ENCODE assay signal across 8 cellular contexts in genomic region chr2:68196120-68196716, GRCh38.
DNase-seq lines count a peak whose midpoint lies in the region; ATAC-seq and TF ChIP-seq lines count a peak whose summit lies in the region.

No MANE protein-coding gene starts in this region.

- in situ Hi-C loops in GM13976 (cut with MboI; ENCODE audit: low sequenced_read_pairs, unreplicated experiment) = no loop called here

- no peak overlapping the region for H3K4me3 Mint-ChIP-seq in nephron progenitor cell

- CTCF ChIA-PET in HEK293T (lab: Yijun Ruan, JAX) = interaction anchor here (0.6 to 1.1 kb wide), 11 partner anchors 11 to 268 kb away, joined by 3 to 14 read pairs (median 3); no protein-coding TSS in a partner anchor

- no peak overlapping the region for H3K27ac Mint-ChIP-seq in nephron progenitor cell

- no peaks in the 10 kb centered on the region for H3K27me3 Mint-ChIP-seq in nephron progenitor cell (ENCODE audit: low read depth, poor library complexity)

- peaks cover 5% of the 10 kb centered on the region for H3K36me3 Mint-ChIP-seq in nephron progenitor cell (ENCODE audit: low read depth)

- peak; percentile 30 for DNase-seq in AG09319 (ENCODE audit: extremely low read depth, low read depth)
- DNase-seq in HEK293T (ENCODE audit: extremely low spot score) = peak; percentile 21
- DNase-seq in T follicular helper cell (ENCODE audit: low read depth) = peak; percentile 46
- peak; percentile 59 for DNase-seq in effector CD4-positive, alpha-beta T cell
- peak; percentile 17 for DNase-seq in nephron progenitor cell
- no peak for DNase-seq in AG08396 (ENCODE audit: low spot score)
- no peak for DNase-seq in GM13976 (ENCODE audit: low spot score)

- POLR2A ChIA-PET in HEK293T (lab: Yijun Ruan, JAX) = interaction anchor here (0.7 kb wide), 1 partner anchor 17 kb away, joined by 3 read pairs; no protein-coding TSS in a partner anchor

- peak; percentile 60 for TF ChIP-seq CTCF in AG09319 (IDR thresholded peaks at IDR 0.05; ENCODE audit: low read depth, low read length)
- TF ChIP-seq CTCF in nephron progenitor cell (IDR thresholded peaks at IDR 0.05) = peak; percentile 49
- no peak for TF ChIP-seq CTCF in GM13976 (IDR thresholded peaks at IDR 0.05; ENCODE audit: borderline replicate concordance, control extremely low read depth, extremely low read depth, insufficient read depth, missing control alignments)

- H3K9me3 Mint-ChIP-seq in nephron progenitor cell = no peaks in the 10 kb centered on the region

- no peak for ATAC-seq in HG03442 (IDR thresholded peaks at IDR 0.05; ENCODE audit: unreplicated experiment)

- H3K4me1 Mint-ChIP-seq in nephron progenitor cell = no peaks in the 10 kb centered on the region

TF ChIP-seq in HEK293T, 16 proteins besides CTCF, POLR2A, EP300 and RAD21:
- no peak for TF ChIP-seq FOXM1 (IDR thresholded peaks at IDR 0.05; ENCODE audit: borderline replicate concordance)
- no peak for TF ChIP-seq HDGF (IDR thresholded peaks at IDR 0.05; ENCODE audit: borderline replicate concordance)
- TF ChIP-seq FOXA1 (IDR thresholded peaks at IDR 0.05) = no peak
- no peak for TF ChIP-seq PKNOX1 (IDR thresholded peaks at IDR 0.05)
- TF ChIP-seq TARDBP (IDR thresholded peaks at IDR 0.05) = no peak
- no peak for TF ChIP-seq LEF1 (IDR thresholded peaks at IDR 0.05; ENCODE audit: borderline replicate concordance)
- TF ChIP-seq ELF4 (IDR thresholded peaks at IDR 0.05) = no peak
- TF ChIP-seq SP1 (IDR thresholded peaks at IDR 0.05) = no peak
- TF ChIP-seq ARNT (IDR thresholded peaks at IDR 0.05) = no peak
- TF ChIP-seq L3MBTL2 (conservative IDR thresholded peaks at IDR 0.05) = no peak
- no peak for TF ChIP-seq ZNF384 (IDR thresholded peaks at IDR 0.05)
- no peak for TF ChIP-seq SUZ12 (IDR thresholded peaks at IDR 0.05)
- TF ChIP-seq FOXK2 (IDR thresholded peaks at IDR 0.05) = no peak
- no peak for TF ChIP-seq BHLHE40 (IDR thresholded peaks at IDR 0.05; ENCODE audit: borderline replicate concordance)
- no peak for TF ChIP-seq CTBP1 (IDR thresholded peaks at IDR 0.05; ENCODE audit: borderline replicate concordance)
- no peak for TF ChIP-seq NFRKB (IDR thresholded peaks at IDR 0.05)

Comparison
In these comparisons a context has a peak if more than half of its experiments do, and no peak if none do; other contexts are left out.
1. DNase-seq: peak in AG09319 (single experiment), HEK293T (single experiment), T follicular helper cell (single experiment), effector CD4-positive, alpha-beta T cell (single experiment) and nephron progenitor cell (single experiment); none in AG08396 (single experiment) and GM13976 (single experiment).